Comparison of ENCODE assay signal across 1 cellular context in genomic region chr3:41286305-41286704, GRCh38.
TF ChIP-seq lines count a peak whose summit lies in the region.

No MANE protein-coding gene starts in this region.

TF ChIP-seq in HepG2, 621 proteins besides CTCF, POLR2A, EP300 and RAD21 (continued from another document):
- TF ChIP-seq ZNF709 (CRISPR knock-in tag; IDR thresholded peaks at IDR 0.05) (no peak), CCAR2 (optimal IDR thresholded peaks at IDR 0.05; ENCODE audit: low read depth, low read length) (no peak), FOSL2 (CRISPR knock-in tag; IDR thresholded peaks at IDR 0.05) (no peak), RFXAP (CRISPR knock-in tag; IDR thresholded peaks at IDR 0.05; ENCODE audit: borderline replicate concordance) (no peak), ZFX (CRISPR knock-in tag; IDR thresholded peaks at IDR 0.05; ENCODE audit: low read depth) (no peak), ZNF263 (CRISPR knock-in tag; IDR thresholded peaks at IDR 0.05) (no peak), SMC3 (IDR thresholded peaks at IDR 0.05; ENCODE audit: low read length) (peak; percentile 25; the same call in 1 of the 2 replicates), DNMT1 (CRISPR knock-in tag; IDR thresholded peaks at IDR 0.05) (no peak), ZKSCAN1 (IDR thresholded peaks at IDR 0.05; ENCODE audit: low read length) (no peak), PHF21A (CRISPR knock-in tag; IDR thresholded peaks at IDR 0.05) (no peak), TOPORS (CRISPR knock-in tag; IDR thresholded peaks at IDR 0.05) (no peak), ZNF362 (CRISPR knock-in tag; IDR thresholded peaks at IDR 0.05; ENCODE audit: borderline replicate concordance) (no peak), RCOR2 (CRISPR knock-in tag; IDR thresholded peaks at IDR 0.05) (no peak)
- TF ChIP-seq, protein P1, sequence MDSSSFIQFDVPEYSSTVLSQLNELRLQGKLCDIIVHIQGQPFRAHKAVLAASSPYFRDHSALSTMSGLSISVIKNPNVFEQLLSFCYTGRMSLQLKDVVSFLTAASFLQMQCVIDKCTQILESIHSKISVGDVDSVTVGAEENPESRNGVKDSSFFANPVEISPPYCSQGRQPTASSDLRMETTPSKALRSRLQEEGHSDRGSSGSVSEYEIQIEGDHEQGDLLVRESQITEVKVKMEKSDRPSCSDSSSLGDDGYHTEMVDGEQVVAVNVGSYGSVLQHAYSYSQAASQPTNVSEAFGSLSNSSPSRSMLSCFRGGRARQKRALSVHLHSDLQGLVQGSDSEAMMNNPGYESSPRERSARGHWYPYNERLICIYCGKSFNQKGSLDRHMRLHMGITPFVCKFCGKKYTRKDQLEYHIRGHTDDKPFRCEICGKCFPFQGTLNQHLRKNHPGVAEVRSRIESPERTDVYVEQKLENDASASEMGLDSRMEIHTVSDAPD (CRISPR knock-in tag; IDR thresholded peaks at IDR 0.05) = no peak
